Comparison of ENCODE assay signal across 12 cellular contexts in the genomic region with DNA sequence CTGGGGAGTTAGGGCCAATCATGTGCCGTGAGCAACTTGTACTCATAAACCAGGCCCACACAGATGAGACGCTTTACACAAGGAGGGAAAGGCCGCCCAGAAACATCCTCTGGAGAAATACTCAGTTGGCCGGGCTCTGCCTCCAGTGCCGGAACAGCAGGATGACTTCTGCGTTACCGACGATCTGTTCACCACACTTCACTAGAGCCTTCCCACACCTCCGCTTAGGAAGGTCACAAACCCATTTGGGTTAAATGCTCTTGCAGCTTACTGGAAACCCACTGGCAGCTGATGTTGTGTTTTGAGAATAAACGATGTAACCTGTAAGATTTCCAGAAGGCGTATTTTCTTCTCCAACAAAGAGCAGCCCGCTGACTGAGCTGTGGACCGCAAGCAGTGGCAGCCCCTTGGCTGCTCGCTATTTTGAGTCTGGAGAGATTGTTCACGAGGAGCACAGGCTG. TPM values are rescaled to one million over a fixed set of nuclear protein-coding genes. Genes with fewer than 3 reads are reported as not detected.
DNase-seq lines count a peak whose midpoint lies in the region; ATAC-seq and TF ChIP-seq lines count a peak whose summit lies in the region.
"Had no signal": no experiment of that assay in that cellular context is flagged by ENCODE, and none has a peak within 500 bp of the region (broad histone marks: within the 10 kb centered on the region; RNA-seq: fewer than 3 reads in every experiment).

No MANE protein-coding gene starts in this region.

- H2BK120ac ChIP-seq in mesenchymal stem cell (ENCODE audit: low read depth, low read length) = no peak overlapping the region

- ATAC-seq in GM19455 (IDR thresholded peaks at IDR 0.05; ENCODE audit: unreplicated experiment) = no peak
- ATAC-seq: natural killer cell treated with Interleukin-12 subunit alpha and Interleukin-12 subunit beta and Interleukin-15 and Interleukin-18, amount 100 ng/mL, for 72 hours had no signal

- peak overlapping the region in 1 of 2 experiments; percentile 68 for H3K4ac ChIP-seq in mesenchymal stem cell (ENCODE audit: low read depth in 1 of 2, low read length in 2 of 2)

- H3K27ac Mint-ChIP-seq in endodermal cell = peak overlapping the region; percentile 87
- H3K27ac Mint-ChIP-seq: natural killer cell treated with Interleukin-12 subunit alpha and Interleukin-12 subunit beta and Interleukin-15 and Interleukin-18, amount 100 ng/mL, for 72 hours had no signal

- no peak overlapping the region for H3K14ac ChIP-seq in mesenchymal stem cell (ENCODE audit: low read length in 2 of 2)

- WGBS in endodermal cell (ENCODE audit: insufficient coverage in 1 of 2, insufficient read length in 1 of 2), 2 experiments = 97 to 99% methylated on average over 7 to 15 of the region's 15 CpGs
- WGBS in mesenchymal stem cell = 87% methylated on average over 15 of the region's 15 CpGs

- peak; percentile 11 for DNase-seq in BE2C
- DNase-seq in endodermal cell = no peak
- DNase-seq in mesenchymal stem cell = peak; percentile 5
- DNase-seq in activated CD4-positive, alpha-beta T cell treated with anti-CD3 and anti-CD28 coated beads for 1 hour = no peak
- DNase-seq in NCI-H2227 treated with DMSO at 0.1 percent for 48 hours (lab: John Stamatoyannopoulos, UW) = no peak
- DNase-seq in dermis blood vessel endothelial cell = no peak
- DNase-seq: NCI-H2029 treated with DMSO at 0.1 percent for 48 hours, PC-9 had no signal

- peaks cover 13% of the 10 kb centered on the region for H3K9me3 Mint-ChIP-seq in endodermal cell
- H3K9me3 Mint-ChIP-seq: central memory CD8-positive, alpha-beta T cell; natural killer cell treated with Interleukin-12 subunit alpha and Interleukin-12 subunit beta and Interleukin-15 and Interleukin-18, amount 100 ng/mL, for 72 hours had no signal

- H3K9me3 ChIP-seq in BE2C (no peaks in the 10 kb centered on the region), endodermal cell (ENCODE audit: control insufficient read depth, low read length) (peaks cover 9% of the 10 kb centered on the region), mesenchymal stem cell (ENCODE audit: control insufficient read depth, low read length) (peaks cover 6% of the 10 kb centered on the region)

- H3K23ac ChIP-seq in mesenchymal stem cell (ENCODE audit: low read length in 2 of 2) = no peak overlapping the region

- peak overlapping the region; percentile 60 to 71 for H3K18ac ChIP-seq in mesenchymal stem cell (ENCODE audit: low read depth in 1 of 2, low read length in 2 of 2)

- H3K4me2 ChIP-seq in mesenchymal stem cell (ENCODE audit: low read length, poor library complexity, severe bottlenecking) = no peak overlapping the region
- H3K4me2 ChIP-seq: PC-9 had no signal

- H2BK15ac ChIP-seq in mesenchymal stem cell (ENCODE audit: low read depth, poor library complexity, severe bottlenecking) = peak overlapping the region; percentile 35

- H2BK5ac ChIP-seq in mesenchymal stem cell (ENCODE audit: low read depth, low read length, poor library complexity, severe bottlenecking) = no peak overlapping the region

- H3K4me1 ChIP-seq in BE2C (peaks cover 6% of the 10 kb centered on the region), endodermal cell (ENCODE audit: control insufficient read depth, insufficient read depth, low read length) (peaks cover 23% of the 10 kb centered on the region), mesenchymal stem cell (ENCODE audit: control insufficient read depth, insufficient read depth, low read depth, low read length) (peaks cover 9% of the 10 kb centered on the region)

- H2AFZ ChIP-seq in mesenchymal stem cell (ENCODE audit: low read depth, low read length) = no peak overlapping the region
- H2AFZ ChIP-seq: PC-9 had no signal

- H3K27me3 ChIP-seq in BE2C (no peaks in the 10 kb centered on the region), endodermal cell (ENCODE audit: control insufficient read depth, insufficient read depth, low read length, poor library complexity, severe bottlenecking) (no peaks in the 10 kb centered on the region), mesenchymal stem cell (ENCODE audit: control insufficient read depth in 1 of 2, insufficient read depth in 1 of 2, low read length in 2 of 2) (no peaks in the 10 kb centered on the region)

- H2BK12ac ChIP-seq in mesenchymal stem cell (ENCODE audit: low read length in 2 of 2) = peak overlapping the region; percentile 45 to 75

- TF ChIP-seq CTCF in BE2C (IDR thresholded peaks at IDR 0.05; ENCODE audit: low read depth, low read length) (no peak), endodermal cell (conservative IDR thresholded peaks at IDR 0.05) (no peak)

- H3K27me3 Mint-ChIP-seq in endodermal cell (ENCODE audit: insufficient read depth) = no peaks in the 10 kb centered on the region

- H3K27ac ChIP-seq in endodermal cell (ENCODE audit: low read depth, low read length) (no peak overlapping the region), mesenchymal stem cell (ENCODE audit: low read length, poor library complexity, severe bottlenecking) (peak overlapping the region; percentile 31), skin epidermis (peak overlapping the region in 16 of 21 experiments; percentile 12 to 74 (median 51))
- H3K27ac ChIP-seq: PC-9 had no signal

- no peak overlapping the region for H3K4me3 Mint-ChIP-seq in endodermal cell
- H3K4me3 Mint-ChIP-seq: central memory CD8-positive, alpha-beta T cell; natural killer cell treated with Interleukin-12 subunit alpha and Interleukin-12 subunit beta and Interleukin-15 and Interleukin-18, amount 100 ng/mL, for 72 hours had no signal

- H4K8ac ChIP-seq in mesenchymal stem cell (ENCODE audit: low read length) = peak overlapping the region; percentile 33

- H3K36me3 ChIP-seq in BE2C (no peaks in the 10 kb centered on the region), endodermal cell (ENCODE audit: control insufficient read depth, insufficient read depth, low read length) (peaks cover 79% of the 10 kb centered on the region), mesenchymal stem cell (ENCODE audit: control insufficient read depth in 1 of 2, insufficient read depth in 2 of 2, low read depth in 1 of 2, low read length in 2 of 2) (peaks cover 0 to 4% of the 10 kb centered on the region in 2 experiments)

- peaks cover 31% of the 10 kb centered on the region for H3K4me1 Mint-ChIP-seq in endodermal cell
- H3K4me1 Mint-ChIP-seq: central memory CD8-positive, alpha-beta T cell had no signal

- H3K4me3 ChIP-seq in BE2C (ENCODE audit: low read depth, low read length) (peak overlapping the region; percentile 51), endodermal cell (ENCODE audit: low read length) (no peak overlapping the region), mesenchymal stem cell (ENCODE audit: insufficient read depth in 1 of 2, low read depth in 1 of 2, low read length in 2 of 2) (peak overlapping the region in 1 of 2 experiments; percentile 72), skin epidermis (no peak overlapping the region)
- H3K4me3 ChIP-seq: PC-9 had no signal

- H3K9ac ChIP-seq in endodermal cell (ENCODE audit: extremely low read depth, low read length, poor library complexity, severe bottlenecking) (no peak overlapping the region), mesenchymal stem cell (ENCODE audit: low read length) (peak overlapping the region; percentile 92)

- no peak overlapping the region for H4K91ac ChIP-seq in mesenchymal stem cell (ENCODE audit: low read length)

- H2AK5ac ChIP-seq in mesenchymal stem cell (ENCODE audit: low read length, severe bottlenecking) = peak overlapping the region; percentile 30

- H3K79me1 ChIP-seq in mesenchymal stem cell (replicated peaks; ENCODE audit: low read length, poor library complexity, severe bottlenecking) = no peaks in the 10 kb centered on the region

- peaks cover 43% of the 10 kb centered on the region for H3K36me3 Mint-ChIP-seq in endodermal cell (ENCODE audit: low read depth)

RNA-seq across cellular contexts. Expression of a gene that starts 44.1 kb away (rescaled TPM):
- polyA plus RNA-seq in BE2C (2012; ENCODE audit: insufficient read depth, insufficient read length, low read depth) = 0.74 TPM
- total RNA-seq in endodermal cell = 100 to 1,000 TPM; 123 TPM
- polyA plus RNA-seq in endodermal cell (2013, experiment 1 of 2) = 31.1 TPM
- polyA plus RNA-seq in endodermal cell (2013, experiment 2 of 2) = 38.5 TPM
- polyA plus RNA-seq in mesenchymal stem cell (2013, experiment 1 of 2) = 8.9 TPM
- polyA plus RNA-seq in mesenchymal stem cell (2013, experiment 2 of 2) = 9.2 TPM
- total RNA-seq in dermis blood vessel endothelial cell = 45.1 and 64.2 TPM in 2 replicates
- total RNA-seq: natural killer cell treated with Interleukin-12 subunit alpha and Interleukin-12 subunit beta and Interleukin-15 and Interleukin-18, amount 100 ng/mL, for 72 hours; PC-9 had no signal

Comparison
In these comparisons a context has a peak if more than half of its experiments do, and no peak if none do; other contexts are left out.
1. DNase-seq: peak in BE2C (single experiment) and mesenchymal stem cell (single experiment); none in endodermal cell (single experiment), activated CD4-positive, alpha-beta T cell treated with anti-CD3 and anti-CD28 coated beads for 1 hour (single experiment), NCI-H2227 treated with DMSO at 0.1 percent for 48 hours (single experiment) and dermis blood vessel endothelial cell (single experiment).